Comparison of ENCODE assay signal across 40 cellular contexts in genomic region chr13:83265279-83265678, GRCh38.
"Had no signal": no experiment of that assay in that cellular context is flagged by ENCODE, and none has a peak within 500 bp of the region (broad histone marks: within the 10 kb centered on the region; RNA-seq: fewer than 3 reads in every experiment).

No MANE protein-coding gene starts in this region.

- FAIRE-seq: astrocyte, bronchial epithelial cell had no signal

- H3K4me1 Mint-ChIP-seq: activated naive CD4-positive, alpha-beta T cell treated with anti-CD3 and anti-CD28 coated beads, Interleukin-2, amount 10 ng/mL, durations not matched to agents 7 days and 5 days; activated naive CD4-positive, alpha-beta T cell treated with anti-CD3 and anti-CD28 coated beads, Interleukin-2, amount 50 U/mL, for 24 hours; activated naive CD8-positive, alpha-beta T cell treated with anti-CD3 and anti-CD28 coated beads for 36 hours; activated naive CD8-positive, alpha-beta T cell treated with anti-CD3 and anti-CD28 coated beads, Interleukin-2, amount 10 ng/mL, durations not matched to agents 7 days and 5 days; activated naive CD8-positive, alpha-beta T cell treated with anti-CD3 and anti-CD28 coated beads, Interleukin-2, amount 50 U/mL, for 24 hours; activated T-helper 17 cell treated with anti-CD3 and anti-CD28 coated beads, Interleukin-2, amount 50 U/mL, for 72 hours; brain; central memory CD8-positive, alpha-beta T cell had no signal

- H3K36me3 Mint-ChIP-seq: activated naive CD4-positive, alpha-beta T cell treated with anti-CD3 and anti-CD28 coated beads, Interleukin-2, amount 10 ng/mL, durations not matched to agents 7 days and 5 days; activated naive CD4-positive, alpha-beta T cell treated with anti-CD3 and anti-CD28 coated beads, Interleukin-2, amount 50 U/mL, for 24 hours; activated naive CD8-positive, alpha-beta T cell; activated naive CD8-positive, alpha-beta T cell treated with anti-CD3 and anti-CD28 coated beads for 36 hours; activated naive CD8-positive, alpha-beta T cell treated with anti-CD3 and anti-CD28 coated beads, Interleukin-2, amount 10 ng/mL, durations not matched to agents 7 days and 5 days; brain had no signal

- H3K36me3 ChIP-seq: adrenal gland, ascending aorta, brain microvascular endothelial cell, breast epithelium, cardiac muscle cell had no signal

- ATAC-seq: activated naive CD4-positive, alpha-beta T cell treated with anti-CD3 and anti-CD28 coated beads, Interleukin-2, amount 50 U/mL, for 72 hours; activated naive CD8-positive, alpha-beta T cell treated with anti-CD3 and anti-CD28 coated beads, Interleukin-2, amount 50 U/mL, for 24 hours; activated T-cell treated with anti-CD3 and anti-CD28 coated beads, Interleukin-2, amount 50 U/mL, for 4 hours; activated T-cell treated with anti-CD3 and anti-CD28 coated beads, Interleukin-2, amount 50 U/mL, for 72 hours; activated T-helper 17 cell treated with anti-CD3 and anti-CD28 coated beads, Interleukin-2, amount 50 U/mL, for 72 hours; body of pancreas had no signal

- DNase-seq: activated effector memory CD4-positive, alpha-beta T cell treated with anti-CD3 and anti-CD28 coated beads, Interleukin-2, amount 50 U/mL, for 16 hours; activated effector memory CD4-positive, alpha-beta T cell treated with Interleukin-2 at 50 U/mL for 16 hours; activated gamma-delta T cell; activated gamma-delta T cell treated with Interleukin-2 at 50 U/mL for 16 hours; activated naive CD4-positive, alpha-beta T cell; activated naive CD4-positive, alpha-beta T cell treated with anti-CD3 and anti-CD28 coated beads for 36 hours; activated naive CD4-positive, alpha-beta T cell treated with anti-CD3 and anti-CD28 coated beads, Interleukin-2, amount 10 ng/mL, durations not matched to agents 7 days and 5 days; activated naive CD4-positive, alpha-beta T cell treated with anti-CD3 and anti-CD28 coated beads, Interleukin-2, amount 50 U/mL, for 16 hours; activated naive CD4-positive, alpha-beta T cell treated with Interleukin-2 at 50 U/mL for 16 hours; activated naive CD8-positive, alpha-beta T cell treated with anti-CD3 and anti-CD28 coated beads for 36 hours; activated naive CD8-positive, alpha-beta T cell treated with anti-CD3 and anti-CD28 coated beads, Interleukin-2, amount 10 ng/mL, durations not matched to agents 7 days and 5 days; activated naive CD8-positive, alpha-beta T cell treated with anti-CD3 and anti-CD28 coated beads, Interleukin-2, amount 50 U/mL, for 24 hours; activated T-cell treated with anti-CD3 and anti-CD28 coated beads, Interleukin-2, amount 50 U/mL, for 1 hour; activated T-cell treated with anti-CD3 and anti-CD28 coated beads, Interleukin-2, amount 50 U/mL, for 24 hours; activated T-cell treated with anti-CD3 and anti-CD28 coated beads, Interleukin-2, amount 50 U/mL, for 4 hours; activated T-cell treated with anti-CD3 and anti-CD28 coated beads, Interleukin-2, amount 50 U/mL, for 48 hours; activated T-cell treated with anti-CD3 and anti-CD28 coated beads, Interleukin-2, amount 50 U/mL, for 72 hours; adrenal gland; amniotic stem cell; amygdala; anterior cingulate cortex; aorta; body of pancreas; brain microvascular endothelial cell; caudate nucleus; central memory CD4-positive, alpha-beta T cell; cerebellar nuclear complex had no signal

- H3K27me3 Mint-ChIP-seq: activated naive CD4-positive, alpha-beta T cell treated with anti-CD3 and anti-CD28 coated beads, Interleukin-2, amount 10 ng/mL, durations not matched to agents 7 days and 5 days; activated naive CD4-positive, alpha-beta T cell treated with anti-CD3 and anti-CD28 coated beads, Interleukin-2, amount 50 U/mL, for 24 hours; activated naive CD8-positive, alpha-beta T cell; activated naive CD8-positive, alpha-beta T cell treated with anti-CD3 and anti-CD28 coated beads for 36 hours; activated naive CD8-positive, alpha-beta T cell treated with anti-CD3 and anti-CD28 coated beads, Interleukin-2, amount 10 ng/mL, durations not matched to agents 7 days and 5 days; activated naive CD8-positive, alpha-beta T cell treated with anti-CD3 and anti-CD28 coated beads, Interleukin-2, amount 50 U/mL, for 24 hours; activated T-cell treated with anti-CD3 and anti-CD28 coated beads, Interleukin-2, amount 50 U/mL, for 24 hours; activated T-helper 17 cell treated with anti-CD3 and anti-CD28 coated beads, Interleukin-2, amount 50 U/mL, for 72 hours; brain; central memory CD8-positive, alpha-beta T cell had no signal

- H3K9me3 ChIP-seq: adrenal gland, ascending aorta, body of pancreas, breast epithelium had no signal

- H3K27ac ChIP-seq: adrenal gland, ascending aorta, body of pancreas, brain microvascular endothelial cell, breast epithelium, cardiac muscle cell had no signal

- H3K4me3 ChIP-seq: adrenal gland, ascending aorta, body of pancreas, breast epithelium, cardiac muscle cell had no signal

- H3K4me1 ChIP-seq: adrenal gland, ascending aorta, body of pancreas, breast epithelium had no signal

- H3K9me3 Mint-ChIP-seq: brain had no signal

- H3K4me3 Mint-ChIP-seq: activated naive CD4-positive, alpha-beta T cell treated with anti-CD3 and anti-CD28 coated beads for 36 hours; activated naive CD4-positive, alpha-beta T cell treated with anti-CD3 and anti-CD28 coated beads, Interleukin-2, amount 10 ng/mL, durations not matched to agents 7 days and 5 days; activated naive CD4-positive, alpha-beta T cell treated with anti-CD3 and anti-CD28 coated beads, Interleukin-2, amount 50 U/mL, for 24 hours; activated naive CD8-positive, alpha-beta T cell; activated naive CD8-positive, alpha-beta T cell treated with anti-CD3 and anti-CD28 coated beads for 36 hours; activated naive CD8-positive, alpha-beta T cell treated with anti-CD3 and anti-CD28 coated beads, Interleukin-2, amount 10 ng/mL, durations not matched to agents 7 days and 5 days; activated naive CD8-positive, alpha-beta T cell treated with anti-CD3 and anti-CD28 coated beads, Interleukin-2, amount 50 U/mL, for 24 hours; activated T-cell treated with anti-CD3 and anti-CD28 coated beads, Interleukin-2, amount 50 U/mL, for 24 hours; activated T-cell treated with anti-CD3 and anti-CD28 coated beads, Interleukin-2, amount 50 U/mL, for 4 hours; activated T-cell treated with anti-CD3 and anti-CD28 coated beads, Interleukin-2, amount 50 U/mL, for 72 hours; activated T-helper 1 cell treated with anti-CD3 and anti-CD28 coated beads, Interleukin-12 subunit alpha, Interleukin-12 subunit beta, Interleukin-2, Interleukin-4 antibody, amounts not matched to agents 30 ng/mL and 10 ng/mL and 1 ng/mL, durations not matched to agents 14 hours and 24 hours and 36 hours; activated T-helper 17 cell treated with anti-CD3 and anti-CD28 coated beads, Interleukin-2, amount 50 U/mL, for 72 hours; brain; central memory CD8-positive, alpha-beta T cell had no signal

- H3K27me3 ChIP-seq: adrenal gland, ascending aorta, body of pancreas, brain microvascular endothelial cell, breast epithelium, cardiac muscle cell had no signal

- H3K27ac Mint-ChIP-seq: activated naive CD4-positive, alpha-beta T cell treated with anti-CD3 and anti-CD28 coated beads for 36 hours; activated naive CD4-positive, alpha-beta T cell treated with anti-CD3 and anti-CD28 coated beads, Interleukin-2, amount 10 ng/mL, durations not matched to agents 7 days and 5 days; activated naive CD4-positive, alpha-beta T cell treated with anti-CD3 and anti-CD28 coated beads, Interleukin-2, amount 50 U/mL, for 24 hours; activated naive CD4-positive, alpha-beta T cell treated with anti-CD3 and anti-CD28 coated beads, Interleukin-2, amount 50 U/mL, for 72 hours; activated naive CD8-positive, alpha-beta T cell; activated naive CD8-positive, alpha-beta T cell treated with anti-CD3 and anti-CD28 coated beads for 36 hours; activated naive CD8-positive, alpha-beta T cell treated with anti-CD3 and anti-CD28 coated beads, Interleukin-2, amount 10 ng/mL, durations not matched to agents 7 days and 5 days; activated naive CD8-positive, alpha-beta T cell treated with anti-CD3 and anti-CD28 coated beads, Interleukin-2, amount 50 U/mL, for 24 hours; activated T-cell treated with anti-CD3 and anti-CD28 coated beads, Interleukin-2, amount 50 U/mL, for 24 hours; activated T-cell treated with anti-CD3 and anti-CD28 coated beads, Interleukin-2, amount 50 U/mL, for 72 hours; activated T-helper 1 cell treated with anti-CD3 and anti-CD28 coated beads, Interleukin-12 subunit alpha, Interleukin-12 subunit beta, Interleukin-2, Interleukin-4 antibody, amounts not matched to agents 30 ng/mL and 10 ng/mL and 1 ng/mL, durations not matched to agents 14 hours and 24 hours and 36 hours; activated T-helper 17 cell treated with anti-CD3 and anti-CD28 coated beads, Interleukin-2, amount 50 U/mL, for 72 hours; activated T-helper 2 cell treated with anti-CD3 and anti-CD28 coated beads, Interferon-gamma antibody, Interleukin-2, Interleukin-4, amounts not matched to agents 10 μg/mL and 5 μg/mL and 100 μg/mL, durations not matched to agents 14 hours and 24 hours and 36 hours; brain had no signal
